ENCODE assay signal across 27 cellular contexts in the genomic region with DNA sequence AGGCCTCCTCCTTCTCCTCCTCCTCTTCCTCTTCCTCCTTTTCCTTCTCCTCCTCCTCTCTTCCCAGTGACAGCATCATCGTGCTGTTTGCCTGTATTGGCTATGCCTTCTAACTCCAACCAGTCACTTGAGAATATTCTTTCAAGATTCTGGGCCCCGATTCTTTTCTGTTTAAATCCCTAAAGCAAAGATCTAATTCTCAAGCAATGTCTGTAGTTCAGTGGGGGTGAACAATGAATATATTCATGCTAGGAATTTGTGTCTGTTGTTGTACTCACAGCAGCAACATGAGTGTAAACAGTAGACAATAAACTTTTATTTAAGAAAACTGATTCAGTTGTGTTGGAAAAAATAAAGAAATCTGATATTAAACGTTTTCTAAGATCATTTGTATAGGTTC. TPM values are rescaled to one million over a fixed set of nuclear protein-coding genes. Genes with fewer than 3 reads are reported as not detected.
A peak's percentile ranks its signal among the peaks of the same experiment; 100 is the strongest.
DNase-seq lines count a peak whose midpoint lies in the region; ATAC-seq and TF ChIP-seq lines count a peak whose summit lies in the region.
"Had no signal": no experiment of that assay in that cellular context is flagged by ENCODE, and none has a peak within 500 bp of the region (broad histone marks: within the 10 kb centered on the region; RNA-seq: fewer than 3 reads in every experiment).

No MANE protein-coding gene starts in this region.

- no peaks in the 10 kb centered on the region for H3K9me2 ChIP-seq in PC-3 (replicated peaks; ENCODE audit: low read length)
- H3K9me2 ChIP-seq: SK-N-SH had no signal

- BruUV-seq in PC-3 (replicated peaks; lab: Mats Ljungman, UMichigan), result no TSS peak

- H3K27ac ChIP-seq in CD4-positive, CD25-positive, alpha-beta regulatory T cell (ENCODE audit: insufficient read depth, low read length, poor library complexity, severe bottlenecking), result no peak overlapping the region
- H3K27ac ChIP-seq in caudate nucleus (ENCODE audit: low read depth, low read length) (peak overlapping the region; percentile 71), PC-3 (ENCODE audit: low read length) (no peak overlapping the region)
- H3K27ac ChIP-seq: heart right ventricle, left lung, neural progenitor cell, prostate gland had no signal

- POLR2A ChIA-PET in PC-3 (lab: Charles Lee; ENCODE audit: unreplicated experiment), result no interaction called here

- H3K27me3 ChIP-seq in CD4-positive, CD25-positive, alpha-beta regulatory T cell (ENCODE audit: control insufficient read depth, insufficient read depth, low read length), result no peaks in the 10 kb centered on the region
- H3K27me3 ChIP-seq in PC-3 (ENCODE audit: low read length), result no peaks in the 10 kb centered on the region
- H3K27me3 ChIP-seq: neural progenitor cell had no signal

- no peaks in the 10 kb centered on the region for H3K79me2 ChIP-seq in PC-3 (ENCODE audit: low read length)

- no peak overlapping the region for H3K4me3 ChIP-seq in CD4-positive, CD25-positive, alpha-beta regulatory T cell (ENCODE audit: low read depth, low read length)
- H3K4me3 ChIP-seq in PC-3 (ENCODE audit: low read length), result no peak overlapping the region
- H3K4me3 ChIP-seq: heart right ventricle, left lung, neural progenitor cell, prostate gland had no signal

- peak overlapping the region in 2 of 3 donors; percentile 8 to 34 for H3K27ac Mint-ChIP-seq in CD4-positive, CD25-positive, alpha-beta regulatory T cell
- H3K27ac Mint-ChIP-seq in natural killer cell, result peak overlapping the region; percentile 3 to 44
- H3K27ac Mint-ChIP-seq: mesothelial cell of epicardium had no signal

- no peaks in the 10 kb centered on the region for H3K9me3 Mint-ChIP-seq in CD4-positive, CD25-positive, alpha-beta regulatory T cell
- no peaks in the 10 kb centered on the region for H3K9me3 Mint-ChIP-seq in natural killer cell
- H3K9me3 Mint-ChIP-seq: CD8-positive, alpha-beta memory T cell; mesothelial cell of epicardium; neural progenitor cell had no signal

- no peak overlapping the region for H2AFZ ChIP-seq in PC-3 (ENCODE audit: low read length)
- H2AFZ ChIP-seq: neural progenitor cell had no signal

- CTCF ChIA-PET in PC-3 (lab: Charles Lee), result no interaction called here

- peaks cover 34% of the 10 kb centered on the region for H3K36me3 Mint-ChIP-seq in CD4-positive, CD25-positive, alpha-beta regulatory T cell
- peaks cover 35% of the 10 kb centered on the region for H3K36me3 Mint-ChIP-seq in natural killer cell

- ATAC-seq in CD4-positive, CD25-positive, alpha-beta regulatory T cell (ENCODE audit: low read depth in 2 of 2), result no peak
- ATAC-seq in natural killer cell (no peak), HG02840 (IDR thresholded peaks at IDR 0.05; ENCODE audit: low FRiP score, unreplicated experiment) (no peak), PC-3 (no peak), HG02678 (IDR thresholded peaks at IDR 0.05; ENCODE audit: unreplicated experiment) (no peak), GM18873 (IDR thresholded peaks at IDR 0.05; ENCODE audit: low FRiP score, unreplicated experiment) (no peak)
- ATAC-seq: HCT116, heart right ventricle, left lung had no signal

- no peaks in the 10 kb centered on the region for H4K20me1 ChIP-seq in PC-3 (ENCODE audit: low read length)

- intact Hi-C loops in natural killer cell (cut with micrococcal nuclease) (no loop called here), PC-3 (cut with micrococcal nuclease) (no loop called here)

- peaks cover 66% of the 10 kb centered on the region for H3K36me3 ChIP-seq in CD4-positive, CD25-positive, alpha-beta regulatory T cell (ENCODE audit: control insufficient read depth, insufficient read depth, low read length)
- H3K36me3 ChIP-seq in PC-3 (ENCODE audit: low read depth, low read length), result no peaks in the 10 kb centered on the region; the same call in 1 of the 2 replicates

- no peak for DNase-seq in CD4-positive, CD25-positive, alpha-beta regulatory T cell
- peak; percentile 46 for DNase-seq in COLO829 (ENCODE audit: low spot score)
- no peak for DNase-seq in caudate nucleus (lab: John Stamatoyannopoulos, UW)
- DNase-seq in natural killer cell, result no peak
- no peak for DNase-seq in PC-3
- DNase-seq: activated CD8-positive, alpha-beta memory T cell treated with anti-CD3 and anti-CD28 coated beads for 24 hours; amniotic stem cell; CD8-positive, alpha-beta memory T cell; dermis blood vessel endothelial cell; DMS53; GDM1; heart right ventricle; left lung; MV-4-11; NCI-H187; NCI-H526; RPMI8226; SK-N-SH; stimulated activated CD4-positive, alpha-beta T cell treated with anti-CD3 and anti-CD28 coated beads, Interleukin-1b, Interleukin-23, amount 100 ng/mL, for 48 hours; T-helper 9 cell had no signal

- H3F3A ChIP-seq in PC-3 (ENCODE audit: low read length, unreplicated experiment), result no peaks in the 10 kb centered on the region

- no peaks in the 10 kb centered on the region for H3K27me3 Mint-ChIP-seq in CD4-positive, CD25-positive, alpha-beta regulatory T cell
- no peaks in the 10 kb centered on the region for H3K27me3 Mint-ChIP-seq in natural killer cell (ENCODE audit: low read depth in 2 of 2)
- H3K27me3 Mint-ChIP-seq: CD8-positive, alpha-beta memory T cell had no signal

- H3K4me1 ChIP-seq in CD4-positive, CD25-positive, alpha-beta regulatory T cell (ENCODE audit: control insufficient read depth, insufficient read depth, low read length, poor library complexity, severe bottlenecking), result no peaks in the 10 kb centered on the region
- no peaks in the 10 kb centered on the region for H3K4me1 ChIP-seq in PC-3 (ENCODE audit: insufficient read depth, low read length)
- H3K4me1 ChIP-seq: heart right ventricle, left lung, neural progenitor cell, prostate gland had no signal

- no peaks in the 10 kb centered on the region for H3K9me3 ChIP-seq in CD4-positive, CD25-positive, alpha-beta regulatory T cell (ENCODE audit: control insufficient read depth in 2 of 2, low read length in 2 of 2)
- no peaks in the 10 kb centered on the region for H3K9me3 ChIP-seq in PC-3 (ENCODE audit: low read length)
- H3K9me3 ChIP-seq: heart right ventricle, left lung, prostate gland, SK-N-SH had no signal

- no peaks in the 10 kb centered on the region for H3K4me1 Mint-ChIP-seq in CD4-positive, CD25-positive, alpha-beta regulatory T cell
- H3K4me1 Mint-ChIP-seq in natural killer cell, result peaks cover 0 to 4% of the 10 kb centered on the region in 2 donors
- H3K4me1 Mint-ChIP-seq: mesothelial cell of epicardium, neural progenitor cell had no signal

- no peak overlapping the region for H3K9ac ChIP-seq in PC-3 (ENCODE audit: low read length)
- H3K9ac ChIP-seq: neural progenitor cell, SK-N-SH had no signal

- no peak for TF ChIP-seq CTCF in natural killer cell (IDR thresholded peaks at IDR 0.05)
- no peak for TF ChIP-seq CTCF in PC-3 (conservative IDR thresholded peaks at IDR 0.05; ENCODE audit: low read depth, low read length)

- no peak overlapping the region for H3K4me3 Mint-ChIP-seq in CD4-positive, CD25-positive, alpha-beta regulatory T cell
- H3K4me3 Mint-ChIP-seq in natural killer cell, result no peak overlapping the region
- H3K4me3 Mint-ChIP-seq: CD8-positive, alpha-beta memory T cell; mesothelial cell of epicardium; neural progenitor cell had no signal

- H3K4me2 ChIP-seq in PC-3 (ENCODE audit: low read length), result no peak overlapping the region
- H3K4me2 ChIP-seq: neural progenitor cell, SK-N-SH had no signal

RNA-seq across cellular contexts. Expression of a gene that starts 30.7 kb away (rescaled TPM):
- 38.1 TPM for total RNA-seq in CD4-positive, CD25-positive, alpha-beta regulatory T cell
- polyA plus RNA-seq in CD4-positive, CD25-positive, alpha-beta regulatory T cell, result 100 to 1,000 TPM in 1 of 4 donors, 10 to 100 TPM in 3; 71.5 to 103 (median 89.7) TPM
- total RNA-seq in natural killer cell, result 10 to 100 TPM; 25.7 to 39.1 (median 29.4) TPM
- 39.3 and 57.0 TPM in 2 replicates for total RNA-seq in PC-3 (2014; rRNA removed)

RNA-seq across cellular contexts. Expression of a gene that starts 31.0 kb away (rescaled TPM):
- total RNA-seq in CD4-positive, CD25-positive, alpha-beta regulatory T cell, result 50.3 TPM
- 100 to 1,000 TPM in 3 of 4 donors, 10 to 100 TPM in 1; 91.1 to 111 (median 102) TPM for polyA plus RNA-seq in CD4-positive, CD25-positive, alpha-beta regulatory T cell
- 10 to 100 TPM; 45.8 to 53.3 (median 47.6) TPM for total RNA-seq in natural killer cell
- 74.2 and 110 TPM in 2 replicates for total RNA-seq in PC-3 (2014; rRNA removed)

RNA-seq across cellular contexts. Expression of a gene that starts 35.6 kb away (rescaled TPM):
- 25.2 TPM for total RNA-seq in CD4-positive, CD25-positive, alpha-beta regulatory T cell
- polyA plus RNA-seq in CD4-positive, CD25-positive, alpha-beta regulatory T cell, result 1 to 10 TPM; 1.6 to 5.4 (median 2.5) TPM
- total RNA-seq in natural killer cell (10 to 100 TPM; 16.6 to 22.2 (median 17.4) TPM), PC-3 (2014; rRNA removed) (2.2 and 5.5 TPM in 2 replicates)
